In the genomic region with DNA sequence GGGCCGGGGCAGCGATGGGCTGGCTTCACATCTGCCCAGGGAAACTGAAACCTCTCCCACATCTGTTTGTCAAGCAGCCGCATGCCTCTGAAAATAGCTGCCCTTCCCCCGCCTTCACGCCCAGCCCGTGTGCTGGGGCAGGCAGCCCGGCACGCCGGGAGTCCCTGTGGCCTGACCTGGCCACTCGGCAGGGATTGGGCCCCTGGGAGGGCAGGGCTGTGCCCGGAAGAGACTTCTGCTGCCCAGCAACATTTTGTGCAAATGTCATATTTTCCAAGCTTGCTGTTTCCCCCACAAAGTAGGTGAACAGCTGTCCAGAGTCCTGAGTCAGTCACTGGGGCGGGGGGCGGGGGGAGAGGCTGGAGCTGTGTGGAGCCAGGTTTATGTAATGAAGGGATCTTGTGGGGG, we compare ENCODE assay signal across 7 cellular contexts. TPM values are rescaled to one million over a fixed set of nuclear protein-coding genes. Genes with fewer than 3 reads are reported as not detected.
DNase-seq lines count a peak whose midpoint lies in the region; ATAC-seq, FAIRE-seq and TF ChIP-seq lines count a peak whose summit lies in the region.

No MANE protein-coding gene starts in this region.

- intact Hi-C loops in body of pancreas (cut with DNase I), result no loop called here
- intact Hi-C loops in kidney (cut with DNase I), result no loop called here

- FAIRE-seq in kidney (lab: Jason Lieb, UNC), result no peak

- H3K9ac ChIP-seq in kidney (ENCODE audit: low read length in 2 of 2), result peak overlapping the region in 1 of 2 donors; percentile 44

- H3K9me3 ChIP-seq in body of pancreas (no peaks in the 10 kb centered on the region), kidney (ENCODE audit: control insufficient read depth in 1 of 2, low read length in 2 of 2) (no peaks in the 10 kb centered on the region), thoracic aorta (no peaks in the 10 kb centered on the region)

- ATAC-seq in body of pancreas, result peak; percentile 88
- ATAC-seq in thoracic aorta (ENCODE audit: insufficient number of reproducible peaks, low FRiP score, low read depth), result peak; percentile 58

- peak overlapping the region; percentile 10 to 63 (median 30) for H3K27ac ChIP-seq in body of pancreas
- H3K27ac ChIP-seq in kidney (ENCODE audit: low read depth in 2 of 2, low read length in 2 of 2), result peak overlapping the region; percentile 87
- H3K27ac ChIP-seq in thoracic aorta, result peak overlapping the region; percentile 59 to 60

- TF ChIP-seq CTCF in body of pancreas (IDR thresholded peaks at IDR 0.05) (no peak), kidney (IDR thresholded peaks at IDR 0.05; ENCODE audit: borderline replicate concordance, extremely low read depth, insufficient read depth) (no peak), thoracic aorta (IDR thresholded peaks at IDR 0.05) (no peak)

- WGBS in body of pancreas, 2 donors, result 18 to 24% methylated on average over 6 to 13 of the region's 13 CpGs

- no peak for TF ChIP-seq POLR2A in body of pancreas (IDR thresholded peaks at IDR 0.05)

- DNase-seq in HuH-7.5 (ENCODE audit: low spot score) (peak; percentile 79), body of pancreas (peak; percentile 47 to 84 (median 70)), kidney (peak; percentile 89), thoracic aorta (ENCODE audit: low spot score) (no peak), NCI-H526 (lab: John Stamatoyannopoulos, UW) (no peak), amniotic stem cell (lab: John Stamatoyannopoulos, UW) (no peak)
- DNase-seq in activated CD8-positive, alpha-beta memory T cell treated with anti-CD3 and anti-CD28 coated beads, Interleukin-2, amount 50 U/mL, for 4 hours, result no peak

- H3K4me1 ChIP-seq in body of pancreas, result peaks cover 16% of the 10 kb centered on the region
- H3K4me1 ChIP-seq in kidney (ENCODE audit: control insufficient read depth in 1 of 2, insufficient read depth in 1 of 2, low read depth in 1 of 2, low read length in 2 of 2), result peaks cover 15 to 39% of the 10 kb centered on the region in 2 donors
- H3K4me1 ChIP-seq in thoracic aorta (ENCODE audit: control insufficient read depth in 1 of 2, low read depth in 2 of 2), result peaks cover 14 to 69% of the 10 kb centered on the region in 2 donors

- H3K36me3 ChIP-seq in body of pancreas (replicated peaks in 1 of 2; ENCODE audit: insufficient read depth in 1 of 2, low read depth in 2 of 2) (no peaks in the 10 kb centered on the region), kidney (ENCODE audit: control insufficient read depth in 1 of 2, insufficient read depth in 2 of 2, low read length in 2 of 2) (no peaks in the 10 kb centered on the region), thoracic aorta (no peaks in the 10 kb centered on the region)

- H3K27me3 ChIP-seq in body of pancreas, result no peaks in the 10 kb centered on the region
- no peaks in the 10 kb centered on the region for H3K27me3 ChIP-seq in thoracic aorta (replicated peaks; ENCODE audit: insufficient read depth)

- H3K4me3 ChIP-seq in body of pancreas (no peak overlapping the region), kidney (ENCODE audit: low read length in 2 of 2) (no peak overlapping the region), thoracic aorta (peak overlapping the region; percentile 49)

RNA-seq across cellular contexts. Expression of a gene that starts 8.2 kb away (rescaled TPM):
- 10 to 100 TPM; 24.1 to 58.0 TPM for total RNA-seq in body of pancreas
- 45.6 TPM for total RNA-seq in kidney
- 13.6 TPM for polyA plus RNA-seq in kidney (ENCODE audit: insufficient read depth, low read depth, low replicate concordance)
- total RNA-seq in thoracic aorta, result 10 to 100 TPM; 18.5 to 57.1 TPM

Comparison
In these comparisons a context has a peak if more than half of its experiments do, and no peak if none do; other contexts are left out.
1. DNase-seq: peak in HuH-7.5 (single experiment), body of pancreas (4 of 4) and kidney (single experiment); none in thoracic aorta (single experiment), NCI-H526 (0 of 2), amniotic stem cell (single experiment) and activated CD8-positive, alpha-beta memory T cell treated with anti-CD3 and anti-CD28 coated beads, Interleukin-2, amount 50 U/mL, for 4 hours (single experiment).
2. H3K27ac ChIP-seq: peak in every context shown above with its lines; median percentile 87 in kidney; 60 in thoracic aorta; 30 in body of pancreas.